In the genomic region with DNA sequence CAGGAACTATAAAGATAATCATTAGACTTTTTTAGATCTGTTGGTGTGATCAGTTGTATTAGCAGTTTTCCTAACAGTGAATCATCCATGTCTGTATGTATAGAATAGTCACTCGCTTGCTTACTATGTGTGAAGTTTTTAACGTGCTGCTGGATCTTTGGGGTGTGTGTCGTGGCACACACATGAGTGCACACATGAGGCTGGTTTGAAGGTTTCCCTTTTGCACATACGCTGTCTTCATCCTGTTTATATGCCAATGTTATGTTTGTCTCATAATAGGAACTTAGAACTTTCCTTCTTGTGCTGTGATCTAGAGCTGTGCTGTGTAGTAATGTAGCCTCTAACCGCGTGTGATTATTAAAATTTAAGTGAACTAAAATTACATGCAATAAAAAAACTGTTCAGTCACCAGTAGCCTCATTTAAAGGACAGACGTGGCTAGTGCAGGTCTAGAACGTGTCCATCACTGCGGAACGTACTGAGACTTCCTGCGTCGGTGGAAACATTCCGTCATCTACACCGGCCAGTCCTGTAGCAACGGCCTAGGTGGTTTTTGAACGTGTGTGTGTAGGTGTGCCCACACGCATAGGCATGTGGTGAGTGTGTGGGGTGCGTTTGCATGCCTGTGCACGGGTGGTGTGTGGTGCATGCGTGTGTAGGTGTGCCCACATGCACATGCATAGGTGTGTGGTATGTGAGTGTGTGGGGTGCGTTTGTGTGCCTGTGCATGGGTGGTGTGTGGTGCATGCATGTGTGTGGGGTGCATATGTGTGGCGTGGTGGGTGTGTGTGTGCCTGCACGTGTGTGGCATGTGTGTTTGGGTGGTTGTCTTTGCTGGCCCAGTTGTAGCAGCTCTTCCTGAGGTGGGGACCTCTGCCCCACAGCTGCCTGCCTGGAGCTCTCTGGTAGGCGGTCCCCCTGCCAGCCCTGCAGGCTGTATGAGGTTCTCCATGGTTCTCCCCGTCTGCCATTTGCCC, we compare ENCODE assay signal across 1 cellular context.
TF ChIP-seq lines count a peak whose summit lies in the region.

No MANE protein-coding gene starts in this region.

TF ChIP-seq in HEK293, 187 proteins besides CTCF, POLR2A, EP300 and RAD21 (continued from another document):
- TF ChIP-seq MZF1 (tag by site-specific recombination; IDR thresholded peaks at IDR 0.05; ENCODE audit: borderline replicate concordance) (no peak), ZNF112 (tag by site-specific recombination; IDR thresholded peaks at IDR 0.05) (no peak), ZNF302 (tag by site-specific recombination; IDR thresholded peaks at IDR 0.05; ENCODE audit: low read depth) (no peak), BCL11B (tag by site-specific recombination; IDR thresholded peaks at IDR 0.05; ENCODE audit: low read depth) (no peak), ZSCAN30 (tag by site-specific recombination; IDR thresholded peaks at IDR 0.05) (no peak), ZNF692 (tag by site-specific recombination; IDR thresholded peaks at IDR 0.05) (no peak), ZSCAN23 (tag by site-specific recombination; IDR thresholded peaks at IDR 0.05) (no peak), ZNF560 (tag by site-specific recombination; IDR thresholded peaks at IDR 0.05; ENCODE audit: borderline replicate concordance) (no peak), ZBTB20 (tag by site-specific recombination; IDR thresholded peaks at IDR 0.05) (peak; percentile 58)
- TF ChIP-seq, protein P1, sequence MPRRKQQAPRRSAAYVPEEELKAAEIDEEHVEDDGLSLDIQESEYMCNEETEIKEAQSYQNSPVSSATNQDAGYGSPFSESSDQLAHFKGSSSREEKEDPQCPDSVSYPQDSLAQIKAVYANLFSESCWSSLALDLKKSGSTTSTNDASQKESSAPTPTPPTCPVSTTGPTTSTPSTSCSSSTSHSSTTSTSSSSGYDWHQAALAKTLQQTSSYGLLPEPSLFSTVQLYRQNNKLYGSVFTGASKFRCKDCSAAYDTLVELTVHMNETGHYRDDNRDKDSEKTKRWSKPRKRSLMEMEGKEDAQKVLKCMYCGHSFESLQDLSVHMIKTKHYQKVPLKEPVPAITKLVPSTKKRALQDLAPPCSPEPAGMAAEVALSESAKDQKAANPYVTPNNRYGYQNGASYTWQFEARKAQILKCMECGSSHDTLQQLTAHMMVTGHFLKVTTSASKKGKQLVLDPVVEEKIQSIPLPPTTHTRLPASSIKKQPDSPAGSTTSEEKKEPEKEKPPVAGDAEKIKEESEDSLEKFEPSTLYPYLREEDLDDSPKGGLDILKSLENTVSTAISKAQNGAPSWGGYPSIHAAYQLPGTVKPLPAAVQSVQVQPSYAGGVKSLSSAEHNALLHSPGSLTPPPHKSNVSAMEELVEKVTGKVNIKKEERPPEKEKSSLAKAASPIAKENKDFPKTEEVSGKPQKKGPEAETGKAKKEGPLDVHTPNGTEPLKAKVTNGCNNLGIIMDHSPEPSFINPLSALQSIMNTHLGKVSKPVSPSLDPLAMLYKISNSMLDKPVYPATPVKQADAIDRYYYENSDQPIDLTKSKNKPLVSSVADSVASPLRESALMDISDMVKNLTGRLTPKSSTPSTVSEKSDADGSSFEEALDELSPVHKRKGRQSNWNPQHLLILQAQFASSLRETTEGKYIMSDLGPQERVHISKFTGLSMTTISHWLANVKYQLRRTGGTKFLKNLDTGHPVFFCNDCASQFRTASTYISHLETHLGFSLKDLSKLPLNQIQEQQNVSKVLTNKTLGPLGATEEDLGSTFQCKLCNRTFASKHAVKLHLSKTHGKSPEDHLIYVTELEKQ (tag by site-specific recombination; IDR thresholded peaks at IDR 0.05; ENCODE audit: borderline replicate concordance) = no peak
